Comparison of ENCODE assay signal across 19 cellular contexts in genomic region chr16:60905806-60906205, GRCh38.
"Had no signal": no experiment of that assay in that cellular context is flagged by ENCODE, and none has a peak within 500 bp of the region (broad histone marks: within the 10 kb centered on the region; RNA-seq: fewer than 3 reads in every experiment).

No MANE protein-coding gene starts in this region.

- H3K27me3 ChIP-seq: tibial artery, vagina had no signal

- FAIRE-seq: colon had no signal

- DNase-seq: activated CD4-positive, alpha-beta T cell treated with anti-CD3 and anti-CD28 coated beads, Interleukin-2, amount 10 ng/mL, durations not matched to agents 7 days and 5 days; activated CD8-positive, alpha-beta memory T cell treated with anti-CD3 and anti-CD28 coated beads for 24 hours; activated naive CD4-positive, alpha-beta T cell; activated T-cell treated with anti-CD3 and anti-CD28 coated beads for 4 hours; anterior cingulate cortex; erythroblast; hippocampal formation; kidney; left ventricle myocardium superior; naive thymus-derived CD8-positive, alpha-beta T cell; nucleus accumbens; posterior cingulate gyrus; right cardiac atrium; stimulated activated CD4-positive, alpha-beta T cell treated with anti-CD3 and anti-CD28 coated beads, Interleukin-4, amount 100 ng/mL, for 24 hours; stimulated activated naive CD4-positive, alpha-beta T cell; tibial artery had no signal

- H3K4me3 ChIP-seq: skin epidermis, tibial artery, vagina had no signal

- H3K27ac ChIP-seq: skin epidermis, tibial artery, vagina had no signal

- H3K4me1 ChIP-seq: tibial artery, vagina had no signal

- H3K9me3 ChIP-seq: tibial artery, vagina had no signal

- H3K36me3 ChIP-seq: tibial artery, vagina had no signal

- ATAC-seq: left ventricle myocardium superior; naive thymus-derived CD8-positive, alpha-beta T cell; right cardiac atrium had no signal
